ENCODE assay signal across 17 cellular contexts in genomic region chr5:154345255-154345952, GRCh38.
DNase-seq lines count a peak whose midpoint lies in the region; ATAC-seq, FAIRE-seq and TF ChIP-seq lines count a peak whose summit lies in the region.
"Had no signal": no experiment of that assay in that cellular context is flagged by ENCODE, and none has a peak within 500 bp of the region (broad histone marks: within the 10 kb centered on the region; RNA-seq: fewer than 3 reads in every experiment).

No MANE protein-coding gene starts in this region.

- H3K9ac ChIP-seq in HepG2 (ENCODE audit: insufficient read depth, low read depth, low read length), result no peak overlapping the region

- no TSS peak for BruUV-seq in HepG2 (replicated peaks; lab: Mats Ljungman, UMichigan)

- 94% methylated on average over 5 of the region's 5 CpGs for WGBS in HepG2 (ENCODE audit: low lambda C conversion rate)

- in situ Hi-C loops in HepG2 (cut with HindIII; ENCODE audit: extremely low pct_ligation_motif_present, low pct_unique_long_range_greater_than_20kb), result no loop called here

- H3K4me2 ChIP-seq in HepG2 (ENCODE audit: low read depth, low read length), result no peak overlapping the region

- no peak for TF ChIP-seq RAD21 in HepG2 (CRISPR knock-in tag; IDR thresholded peaks at IDR 0.05)

- no peaks in the 10 kb centered on the region for H3K36me3 ChIP-seq in HepG2 (replicated peaks in 1 of 2; ENCODE audit: control insufficient read depth in 1 of 2, insufficient read depth in 2 of 2, low read length in 2 of 2)
- H3K36me3 ChIP-seq: tibial nerve had no signal

- H3K27ac ChIP-seq in HepG2 (ENCODE audit: extremely low read length, insufficient read depth, low read length), result no peak overlapping the region
- H3K27ac ChIP-seq: tibial nerve had no signal

- H3K4me3 ChIP-seq in HepG2 (replicated peaks in 1 of 3; ENCODE audit: insufficient read depth in 1 of 3, low read depth in 2 of 3, low read length in 3 of 3), result no peak overlapping the region
- H3K4me3 ChIP-seq: tibial nerve had no signal

- TF ChIP-seq CTCF in HepG2 (CRISPR knock-in tag; IDR thresholded peaks at IDR 0.05), result no peak
- no peak for TF ChIP-seq CTCF in nephron progenitor cell (IDR thresholded peaks at IDR 0.05)

- peaks cover 4% of the 10 kb centered on the region for H3K4me1 Mint-ChIP-seq in nephron progenitor cell

- no peaks in the 10 kb centered on the region for H3K79me2 ChIP-seq in HepG2 (ENCODE audit: insufficient read depth, low read length)

- H2AFZ ChIP-seq in HepG2 (ENCODE audit: low read length), result no peak overlapping the region

- FAIRE-seq in HepG2 (lab: Jason Lieb, UNC), result no peak
- FAIRE-seq: endometrium had no signal

- H3K27me3 Mint-ChIP-seq in nephron progenitor cell (ENCODE audit: low read depth, poor library complexity), result no peaks in the 10 kb centered on the region

- CTCF ChIA-PET in HepG2 (lab: Yijun Ruan, JAX; ENCODE audit: low intra/inter-chr PET ratio, low total read pairs), result no interaction called here

- H3K9me3 ChIP-seq in HepG2 (ENCODE audit: low read length), result no peaks in the 10 kb centered on the region
- H3K9me3 ChIP-seq: tibial nerve had no signal

- no peaks in the 10 kb centered on the region for H3K27me3 ChIP-seq in HepG2 (ENCODE audit: control insufficient read depth in 1 of 2, insufficient read depth in 2 of 2, low read length in 2 of 2)
- H3K27me3 ChIP-seq: tibial nerve had no signal

- no peak overlapping the region for H3K4me3 Mint-ChIP-seq in nephron progenitor cell
- H3K4me3 Mint-ChIP-seq: activated T-cell treated with anti-CD3 and anti-CD28 coated beads, Interleukin-2, amount 50 U/mL, for 4 hours; nephron had no signal

- no peak overlapping the region for H3K27ac Mint-ChIP-seq in nephron progenitor cell

- ATAC-seq in GM18498 (IDR thresholded peaks at IDR 0.05; ENCODE audit: unreplicated experiment), result peak; percentile 78
- peak; percentile 83 for ATAC-seq in GM19395 (IDR thresholded peaks at IDR 0.05; ENCODE audit: unreplicated experiment)
- ATAC-seq in HG02678 (IDR thresholded peaks at IDR 0.05; ENCODE audit: unreplicated experiment), result peak; percentile 84
- peak; percentile 76 for ATAC-seq in HG03342 (IDR thresholded peaks at IDR 0.05; ENCODE audit: unreplicated experiment)
- no peak for ATAC-seq in HepG2
- ATAC-seq: activated T-cell treated with anti-CD3 and anti-CD28 coated beads, Interleukin-2, amount 50 U/mL, for 4 hours had no signal

- H3K4me1 ChIP-seq in HepG2 (ENCODE audit: insufficient read depth, low read length), result peaks cover 24% of the 10 kb centered on the region
- H3K4me1 ChIP-seq: tibial nerve had no signal

- intact Hi-C loops in HepG2 (cut with micrococcal nuclease; ENCODE audit: unreplicated experiment), result no loop called here

- POLR2A ChIA-PET in HepG2 (lab: Yijun Ruan, JAX), result no interaction called here

- TF ChIP-seq POLR2A in HepG2 (IDR thresholded peaks at IDR 0.05; ENCODE audit: insufficient read depth in 1 of 2, low read depth in 2 of 2, low read length in 2 of 2), result no peak

- no peaks in the 10 kb centered on the region for H3K9me3 Mint-ChIP-seq in nephron progenitor cell
- H3K9me3 Mint-ChIP-seq: activated T-cell treated with anti-CD3 and anti-CD28 coated beads, Interleukin-2, amount 50 U/mL, for 4 hours; nephron had no signal

- no peaks in the 10 kb centered on the region for H4K20me1 ChIP-seq in HepG2 (ENCODE audit: insufficient read depth, low read length)

- TF ChIP-seq EP300 in HepG2 (IDR thresholded peaks at IDR 0.05; ENCODE audit: low read depth in 2 of 2, low read length in 2 of 2), result no peak
- TF ChIP-seq EP300 in HepG2 (CRISPR knock-in tag; IDR thresholded peaks at IDR 0.05; ENCODE audit: borderline replicate concordance), result no peak

- DNase-seq in SIG-M5 treated with dmso at 0.1 percent for 504 hours (lab: John Stamatoyannopoulos, UW; ENCODE audit: unreplicated experiment) (no peak), HK-2 (ENCODE audit: unreplicated experiment) (no peak), HepG2 (ENCODE audit: low spot score) (no peak), nephron progenitor cell (no peak)
- DNase-seq: activated CD4-positive, CD25-positive, alpha-beta regulatory T cell; activated T-cell treated with anti-CD3 and anti-CD28 coated beads, Interleukin-2, amount 50 U/mL, for 4 hours; DMS79; NCI-H1417; NCI-H748 treated with DMSO at 0.1 percent for 48 hours; SHP77 had no signal

- no peaks in the 10 kb centered on the region for H3K36me3 Mint-ChIP-seq in nephron progenitor cell (ENCODE audit: low read depth)

TF ChIP-seq in HepG2, 621 proteins besides CTCF, POLR2A, EP300 and RAD21:
- no peak for TF ChIP-seq REXO4 (CRISPR knock-in tag; IDR thresholded peaks at IDR 0.05; ENCODE audit: borderline replicate concordance)
- TF ChIP-seq STAT6 (CRISPR knock-in tag; IDR thresholded peaks at IDR 0.05; ENCODE audit: borderline replicate concordance), result no peak
- TF ChIP-seq NR1H2 (CRISPR knock-in tag; IDR thresholded peaks at IDR 0.05; ENCODE audit: borderline replicate concordance, low read depth), result no peak
- TF ChIP-seq NFYB (CRISPR knock-in tag; IDR thresholded peaks at IDR 0.05), result no peak
- TF ChIP-seq ZFP36 (IDR thresholded peaks at IDR 0.05; ENCODE audit: borderline replicate concordance, low read depth, low read length, partially characterized antibody), result no peak
- no peak for TF ChIP-seq FOXJ3 (CRISPR knock-in tag; IDR thresholded peaks at IDR 0.05; ENCODE audit: borderline replicate concordance)
- TF ChIP-seq TIGD3 (CRISPR knock-in tag; IDR thresholded peaks at IDR 0.05; ENCODE audit: borderline replicate concordance), result no peak
- TF ChIP-seq ZKSCAN8 (CRISPR knock-in tag; IDR thresholded peaks at IDR 0.05; ENCODE audit: borderline replicate concordance), result no peak
- TF ChIP-seq CEBPG (CRISPR knock-in tag; IDR thresholded peaks at IDR 0.05), result no peak
- TF ChIP-seq BRCA1 (CRISPR knock-in tag; IDR thresholded peaks at IDR 0.05), result no peak
- TF ChIP-seq ZNF691 (CRISPR knock-in tag; IDR thresholded peaks at IDR 0.05; ENCODE audit: borderline replicate concordance, low read depth), result no peak
- no peak for TF ChIP-seq E2F2 (CRISPR knock-in tag; IDR thresholded peaks at IDR 0.05; ENCODE audit: borderline replicate concordance)
- TF ChIP-seq ATF7-NPFF (CRISPR knock-in tag; IDR thresholded peaks at IDR 0.05; ENCODE audit: low read depth), result no peak
- TF ChIP-seq CENPX (CRISPR knock-in tag; IDR thresholded peaks at IDR 0.05), result no peak
- no peak for TF ChIP-seq ZNF598 (CRISPR knock-in tag; IDR thresholded peaks at IDR 0.05; ENCODE audit: borderline replicate concordance)
- no peak for TF ChIP-seq ZBTB42 (CRISPR knock-in tag; IDR thresholded peaks at IDR 0.05)
- TF ChIP-seq RCOR2 (CRISPR knock-in tag; IDR thresholded peaks at IDR 0.05), result no peak
- no peak for TF ChIP-seq PTBP1 (IDR thresholded peaks at IDR 0.05; ENCODE audit: low read depth, low read length, poor library complexity, severe bottlenecking)
- no peak for TF ChIP-seq TCF7L2 (IDR thresholded peaks at IDR 0.05; ENCODE audit: low read depth, low read length)
- TF ChIP-seq ARNT2 (CRISPR knock-in tag; IDR thresholded peaks at IDR 0.05; ENCODE audit: low read depth), result no peak
